ENCODE assay signal across 11 cellular contexts in the genomic region with DNA sequence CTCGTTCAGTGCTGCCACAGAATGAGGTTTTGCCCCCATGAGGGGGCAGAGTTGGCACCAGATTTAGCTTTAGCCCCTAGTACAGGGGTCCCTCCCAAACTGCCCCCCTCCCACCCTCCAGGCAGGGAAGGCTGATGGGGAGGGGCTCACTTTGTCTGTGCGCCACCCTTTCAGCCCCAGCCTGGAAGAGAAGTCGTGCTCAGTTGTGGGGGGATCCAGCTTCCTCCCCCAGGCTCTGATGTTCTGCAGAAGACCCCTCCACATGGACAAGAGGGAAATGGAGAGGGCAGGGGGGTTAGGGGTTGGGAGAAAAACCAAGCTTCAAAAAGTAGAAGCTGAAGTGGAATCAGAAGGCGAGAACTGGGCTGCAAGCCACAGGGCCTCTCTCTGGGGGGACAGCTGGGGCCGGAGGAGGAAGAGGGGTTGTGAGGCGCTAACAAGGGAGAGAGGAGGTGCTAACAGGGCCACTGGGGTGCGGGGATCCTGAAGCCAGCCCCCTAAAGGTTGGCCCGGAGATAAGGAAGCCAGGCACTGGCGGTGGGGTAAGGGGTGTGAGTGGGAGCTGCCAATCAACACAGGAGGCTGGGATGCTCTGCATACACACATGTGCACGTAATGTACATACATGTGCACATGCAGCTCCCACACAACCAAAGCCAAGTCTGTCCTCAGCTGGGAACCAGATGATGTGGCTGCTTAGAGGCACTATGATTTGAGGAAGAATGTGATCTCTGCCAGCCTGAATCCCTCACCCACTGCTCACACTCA. TPM values are rescaled to one million over a fixed set of nuclear protein-coding genes. Genes with fewer than 3 reads are reported as not detected.
DNase-seq lines count a peak whose midpoint lies in the region; ATAC-seq and TF ChIP-seq lines count a peak whose summit lies in the region.
"Had no signal": no experiment of that assay in that cellular context is flagged by ENCODE, and none has a peak within 500 bp of the region (broad histone marks: within the 10 kb centered on the region; RNA-seq: fewer than 3 reads in every experiment).

No MANE protein-coding gene starts in this region.

- no peaks in the 10 kb centered on the region for H3K27me3 Mint-ChIP-seq in MCF 10A (ENCODE audit: insufficient read depth, unreplicated experiment)
- no peaks in the 10 kb centered on the region for H3K27me3 Mint-ChIP-seq in activated CD8-positive, alpha-beta T cell treated with anti-CD3 and anti-CD28 coated beads for 36 hours
- H3K27me3 Mint-ChIP-seq in stimulated activated naive B cell treated with anti-CD40 and anti-IgM and Interleukin-4, amounts not matched to agents 10 μg/mL and 1 μg/mL and 100 μg/mL, for 72 hours = peaks cover 28 to 31% of the 10 kb centered on the region in 2 donors

- H3K27ac Mint-ChIP-seq in MCF 10A (ENCODE audit: low read depth, unreplicated experiment) = no peak overlapping the region
- H3K27ac Mint-ChIP-seq in activated CD8-positive, alpha-beta T cell treated with anti-CD3 and anti-CD28 coated beads for 36 hours = no peak overlapping the region
- H3K27ac Mint-ChIP-seq in stimulated activated naive B cell treated with anti-CD40 and anti-IgM and Interleukin-4, amounts not matched to agents 10 μg/mL and 1 μg/mL and 100 μg/mL, for 72 hours = no peak overlapping the region
- H3K27ac Mint-ChIP-seq: activated naive CD8-positive, alpha-beta T cell treated with anti-CD3 and anti-CD28 coated beads, Interleukin-2, amount 10 ng/mL, durations not matched to agents 7 days and 5 days had no signal

- TF ChIP-seq POLR2A in breast epithelium (IDR thresholded peaks at IDR 0.05) (no peak), vagina (IDR thresholded peaks at IDR 0.05) (no peak)

- H3K4me1 ChIP-seq in breast epithelium (peaks cover 12 to 23% of the 10 kb centered on the region in 2 donors), muscle layer of colon (ENCODE audit: insufficient read depth, low read length) (peaks cover 74% of the 10 kb centered on the region), vagina (peaks cover 91% of the 10 kb centered on the region)

- H3K36me3 Mint-ChIP-seq in MCF 10A (ENCODE audit: insufficient read depth, unreplicated experiment) = peaks cover 4% of the 10 kb centered on the region
- H3K36me3 Mint-ChIP-seq in activated CD8-positive, alpha-beta T cell treated with anti-CD3 and anti-CD28 coated beads for 36 hours (ENCODE audit: low read depth) = no peaks in the 10 kb centered on the region
- no peaks in the 10 kb centered on the region for H3K36me3 Mint-ChIP-seq in stimulated activated naive B cell treated with anti-CD40 and anti-IgM and Interleukin-4, amounts not matched to agents 10 μg/mL and 1 μg/mL and 100 μg/mL, for 72 hours
- H3K36me3 Mint-ChIP-seq: activated naive CD8-positive, alpha-beta T cell treated with anti-CD3 and anti-CD28 coated beads, Interleukin-2, amount 10 ng/mL, durations not matched to agents 7 days and 5 days had no signal

- no peak overlapping the region for H3K4me3 Mint-ChIP-seq in MCF 10A (ENCODE audit: unreplicated experiment)
- no peak overlapping the region for H3K4me3 Mint-ChIP-seq in activated CD8-positive, alpha-beta T cell treated with anti-CD3 and anti-CD28 coated beads for 36 hours
- no peak overlapping the region for H3K4me3 Mint-ChIP-seq in stimulated activated naive B cell treated with anti-CD40 and anti-IgM and Interleukin-4, amounts not matched to agents 10 μg/mL and 1 μg/mL and 100 μg/mL, for 72 hours
- H3K4me3 Mint-ChIP-seq: activated naive CD8-positive, alpha-beta T cell treated with anti-CD3 and anti-CD28 coated beads, Interleukin-2, amount 10 ng/mL, durations not matched to agents 7 days and 5 days had no signal

- intact Hi-C loops in breast epithelium (cut with DNase I; ENCODE audit: low total_unique reads) = loop anchor here (2.0 kb wide), 1 partner anchor 46 kb away; no protein-coding TSS in a partner anchor
- intact Hi-C loops in MCF 10A (cut with micrococcal nuclease) = loop anchor here (2.0 kb wide), 1 partner anchor 30 kb away; no protein-coding TSS in a partner anchor
- intact Hi-C loops in vagina (cut with DNase I) = loop anchor here (5.0 kb wide), 1 partner anchor 45 kb away; no protein-coding TSS in a partner anchor
- intact Hi-C loops in activated CD8-positive, alpha-beta T cell treated with anti-CD3 and anti-CD28 coated beads for 36 hours (cut with micrococcal nuclease) = no loop called here

- no peaks in the 10 kb centered on the region for H3K9me3 ChIP-seq in breast epithelium
- no peaks in the 10 kb centered on the region for H3K9me3 ChIP-seq in muscle layer of colon (ENCODE audit: low read length)
- no peaks in the 10 kb centered on the region for H3K9me3 ChIP-seq in vagina
- H3K9me3 ChIP-seq: SJSA1 had no signal

- no peaks in the 10 kb centered on the region for H3K9me3 Mint-ChIP-seq in MCF 10A (ENCODE audit: unreplicated experiment)
- no peaks in the 10 kb centered on the region for H3K9me3 Mint-ChIP-seq in activated CD8-positive, alpha-beta T cell treated with anti-CD3 and anti-CD28 coated beads for 36 hours
- no peaks in the 10 kb centered on the region for H3K9me3 Mint-ChIP-seq in stimulated activated naive B cell treated with anti-CD40 and anti-IgM and Interleukin-4, amounts not matched to agents 10 μg/mL and 1 μg/mL and 100 μg/mL, for 72 hours
- H3K9me3 Mint-ChIP-seq: activated naive CD8-positive, alpha-beta T cell treated with anti-CD3 and anti-CD28 coated beads, Interleukin-2, amount 10 ng/mL, durations not matched to agents 7 days and 5 days had no signal

- H3K4me3 ChIP-seq in breast epithelium = peak overlapping the region in 1 of 3 donors; percentile 8
- no peak overlapping the region for H3K4me3 ChIP-seq in cardiac fibroblast (replicated peaks in 1 of 2; ENCODE audit: low read depth in 2 of 2, low read length in 2 of 2)
- H3K4me3 ChIP-seq in muscle layer of colon (ENCODE audit: low read depth in 1 of 2, low read length in 2 of 2) = peak overlapping the region in 1 of 2 donors; percentile 49
- no peak overlapping the region for H3K4me3 ChIP-seq in vagina
- H3K4me3 ChIP-seq: SJSA1 had no signal

- H3K36me3 ChIP-seq in breast epithelium = no peaks in the 10 kb centered on the region
- no peaks in the 10 kb centered on the region for H3K36me3 ChIP-seq in muscle layer of colon (ENCODE audit: insufficient read depth, low read length)
- no peaks in the 10 kb centered on the region for H3K36me3 ChIP-seq in vagina
- H3K36me3 ChIP-seq: SJSA1 had no signal

- H3K27me3 ChIP-seq in breast epithelium (no peaks in the 10 kb centered on the region), muscle layer of colon (ENCODE audit: control insufficient read depth in 1 of 2, insufficient read depth in 2 of 2, low read length in 2 of 2) (no peaks in the 10 kb centered on the region), vagina (no peaks in the 10 kb centered on the region)
- H3K27me3 ChIP-seq: SJSA1 had no signal

- peak overlapping the region; percentile 31 to 87 for H3K27ac ChIP-seq in breast epithelium
- H3K27ac ChIP-seq in muscle layer of colon (ENCODE audit: low read depth, low read length) = peak overlapping the region; percentile 70
- H3K27ac ChIP-seq in vagina = peak overlapping the region; percentile 93
- H3K27ac ChIP-seq: SJSA1 had no signal

- no peak for ATAC-seq in activated CD8-positive, alpha-beta T cell treated with anti-CD3 and anti-CD28 coated beads for 36 hours
- ATAC-seq in stimulated activated naive B cell treated with anti-CD40 and anti-IgM and Interleukin-4, amounts not matched to agents 10 μg/mL and 1 μg/mL and 100 μg/mL, for 72 hours (replicated peaks) = no peak

- POLR2A ChIA-PET in MCF 10A (lab: Yijun Ruan, JAX) = interaction anchor here (1.1 kb wide), 2 partner anchors 44 to 46 kb away, joined by 3 to 4 read pairs; no protein-coding TSS in a partner anchor
- POLR2A ChIA-PET in activated CD8-positive, alpha-beta T cell treated with anti-CD3 and anti-CD28 coated beads for 36 hours (lab: Charles Lee) = interaction anchor here (1.1 kb wide), 1 partner anchor 14 kb away, joined by 3 read pairs; no protein-coding TSS in a partner anchor

- H3K4me1 Mint-ChIP-seq in MCF 10A (ENCODE audit: insufficient read depth, unreplicated experiment) = peaks cover 17% of the 10 kb centered on the region
- H3K4me1 Mint-ChIP-seq in activated CD8-positive, alpha-beta T cell treated with anti-CD3 and anti-CD28 coated beads for 36 hours (ENCODE audit: low read depth) = no peaks in the 10 kb centered on the region
- peaks cover 1 to 2% of the 10 kb centered on the region in 2 donors for H3K4me1 Mint-ChIP-seq in stimulated activated naive B cell treated with anti-CD40 and anti-IgM and Interleukin-4, amounts not matched to agents 10 μg/mL and 1 μg/mL and 100 μg/mL, for 72 hours

- DNase-seq in breast epithelium (ENCODE audit: low spot score in 2 of 2) (peak in 1 of 2 donors; percentile 37), MCF 10A (ENCODE audit: unreplicated experiment) (no peak), cardiac fibroblast (ENCODE audit: low read depth in 2 of 2) (peak; percentile 34 to 60), vagina (ENCODE audit: extremely low spot score in 2 of 2) (peak in 1 of 2 donors; percentile 86), dermis blood vessel endothelial cell (no peak)
- DNase-seq in activated CD8-positive, alpha-beta T cell treated with anti-CD3 and anti-CD28 coated beads for 36 hours = no peak
- no peak for DNase-seq in stimulated activated naive B cell treated with anti-CD40 and anti-IgM and Interleukin-4, amounts not matched to agents 10 μg/mL and 1 μg/mL and 100 μg/mL, for 72 hours
- DNase-seq: activated naive CD8-positive, alpha-beta T cell treated with anti-CD3 and anti-CD28 coated beads, Interleukin-2, amount 10 ng/mL, durations not matched to agents 7 days and 5 days had no signal

- CTCF ChIA-PET in MCF 10A (lab: Yijun Ruan, JAX) = interaction anchor here (0.6 to 16.5 kb wide), 3 partner anchors 26 to 66 kb away, joined by 3 to 162 read pairs (median 19); a partner anchor contains a TSS
- CTCF ChIA-PET in activated CD8-positive, alpha-beta T cell treated with anti-CD3 and anti-CD28 coated beads for 36 hours (lab: Charles Lee) = interaction anchor here (0.8 to 13.4 kb wide), 8 partner anchors 21 to 98 kb away, joined by 3 to 209 read pairs (median 4); a partner anchor contains a TSS

- TF ChIP-seq CTCF in breast epithelium (IDR thresholded peaks at IDR 0.05) (no peak), MCF 10A (IDR thresholded peaks at IDR 0.05; ENCODE audit: unreplicated experiment) (no peak), cardiac fibroblast (IDR thresholded peaks at IDR 0.05; ENCODE audit: low read depth, low read length) (no peak), vagina (IDR thresholded peaks at IDR 0.05) (no peak)
- no peak for TF ChIP-seq CTCF in activated CD8-positive, alpha-beta T cell treated with anti-CD3 and anti-CD28 coated beads for 36 hours (IDR thresholded peaks at IDR 0.05)

- BruUV-seq in MCF 10A (replicated peaks; lab: Mats Ljungman, UMichigan) = no TSS peak

- H3K9ac ChIP-seq in muscle layer of colon (ENCODE audit: low read length) = no peak overlapping the region

RNA-seq across cellular contexts. Expression of a gene that starts 7.0 kb away (rescaled TPM):
- total RNA-seq in breast epithelium = under 1 TPM in 1 of 3 donors, not detected in 2; 0.33 TPM
- 1.1 and 1.5 TPM in 2 replicates for total RNA-seq in MCF 10A (2022)
- total RNA-seq in vagina = 0.74 TPM
- not detected for total RNA-seq in activated CD8-positive, alpha-beta T cell treated with anti-CD3 and anti-CD28 coated beads for 36 hours
- total RNA-seq in dermis blood vessel endothelial cell = 0.17 and 0.19 TPM in 2 replicates
- total RNA-seq: activated naive CD8-positive, alpha-beta T cell treated with anti-CD3 and anti-CD28 coated beads, Interleukin-2, amount 10 ng/mL, durations not matched to agents 7 days and 5 days; endothelial cell of umbilical vein had no signal

Comparison
In these comparisons a context has a peak if more than half of its experiments do, and no peak if none do; other contexts are left out.
1. DNase-seq: peak in cardiac fibroblast (2 of 2); none in MCF 10A (single experiment), activated CD8-positive, alpha-beta T cell treated with anti-CD3 and anti-CD28 coated beads for 36 hours (single experiment), dermis blood vessel endothelial cell (single experiment) and stimulated activated naive B cell treated with anti-CD40 and anti-IgM and Interleukin-4, amounts not matched to agents 10 μg/mL and 1 μg/mL and 100 μg/mL, for 72 hours (single experiment).
2. Peak in every context shown above with its lines, with median percentiles within 50 percentile points of each other: H3K27ac ChIP-seq.